14 cellular contexts compared by ENCODE assay signal in genomic region chr9:76667521-76667957, GRCh38.
DNase-seq lines count a peak whose midpoint lies in the region; ATAC-seq and TF ChIP-seq lines count a peak whose summit lies in the region.
"Had no signal": no experiment of that assay in that cellular context is flagged by ENCODE, and none has a peak within 500 bp of the region (broad histone marks: within the 10 kb centered on the region; RNA-seq: fewer than 3 reads in every experiment).

No MANE protein-coding gene starts in this region.

- H3K36me3 ChIP-seq in body of pancreas (replicated peaks in 1 of 2; ENCODE audit: insufficient read depth in 1 of 2, low read depth in 2 of 2), result no peaks in the 10 kb centered on the region
- H3K36me3 ChIP-seq: esophagus squamous epithelium had no signal

- ATAC-seq in body of pancreas, result peak; percentile 18
- ATAC-seq in HG02840 (IDR thresholded peaks at IDR 0.05; ENCODE audit: low FRiP score, unreplicated experiment), result no peak
- ATAC-seq: activated CD4-positive, alpha-beta T cell treated with anti-CD3 and anti-CD28 coated beads for 36 hours; CD8-positive, alpha-beta T cell; sciatic nerve had no signal

- no peak for TF ChIP-seq POLR2A in body of pancreas (IDR thresholded peaks at IDR 0.05)

- H3K4me3 ChIP-seq in body of pancreas, result no peak overlapping the region
- no peak overlapping the region for H3K4me3 ChIP-seq in coronary artery
- H3K4me3 ChIP-seq: esophagus squamous epithelium had no signal

- WGBS in body of pancreas, 2 donors, result 25 to 44% methylated on average over 1 of the region's 1 CpG

- no peaks in the 10 kb centered on the region for H3K27me3 ChIP-seq in body of pancreas
- H3K27me3 ChIP-seq: esophagus squamous epithelium had no signal

- H3K27ac ChIP-seq in body of pancreas (no peak overlapping the region), coronary artery (peak overlapping the region in 1 of 2 donors; percentile 30)
- H3K27ac ChIP-seq: esophagus squamous epithelium had no signal

- no peaks in the 10 kb centered on the region for H3K4me1 ChIP-seq in body of pancreas

- peak; percentile 34 for DNase-seq in GDM1 (lab: John Stamatoyannopoulos, UW)
- DNase-seq in NCI-H2029 treated with DMSO at 0.1 percent for 48 hours (lab: John Stamatoyannopoulos, UW), result peak; percentile 53
- DNase-seq in body of pancreas, result no peak
- peak; percentile 67 for DNase-seq in myocyte (ENCODE audit: low read depth)
- no peak for DNase-seq in coronary artery (ENCODE audit: low spot score)
- DNase-seq in GM19240 (ENCODE audit: insufficient read length, low spot score), result no peak
- no peak for DNase-seq in DMS114 treated with DMSO at 0.1 percent for 48 hours (lab: John Stamatoyannopoulos, UW; ENCODE audit: unreplicated experiment)
- DNase-seq: activated CD4-positive, alpha-beta T cell treated with anti-CD3 and anti-CD28 coated beads for 36 hours; CD8-positive, alpha-beta T cell; central memory CD4-positive, alpha-beta T cell; esophagus squamous epithelium; NCI-H748 treated with DMSO at 0.1 percent for 48 hours had no signal

- TF ChIP-seq CTCF in body of pancreas (IDR thresholded peaks at IDR 0.05), result no peak
- TF ChIP-seq CTCF in coronary artery (IDR thresholded peaks at IDR 0.05), result no peak

- intact Hi-C loops in body of pancreas (cut with DNase I), result no loop called here

- H3K9me3 ChIP-seq in body of pancreas, result no peaks in the 10 kb centered on the region
- H3K9me3 ChIP-seq: esophagus squamous epithelium had no signal

Comparison
In these comparisons a context has a peak if more than half of its experiments do, and no peak if none do; other contexts are left out.
1. DNase-seq: peak in GDM1 (single experiment), NCI-H2029 treated with DMSO at 0.1 percent for 48 hours (single experiment) and myocyte (single experiment); none in body of pancreas (0 of 4), coronary artery (single experiment), GM19240 (single experiment) and DMS114 treated with DMSO at 0.1 percent for 48 hours (single experiment).